Comparison of ENCODE assay signal across 23 cellular contexts in the genomic region with DNA sequence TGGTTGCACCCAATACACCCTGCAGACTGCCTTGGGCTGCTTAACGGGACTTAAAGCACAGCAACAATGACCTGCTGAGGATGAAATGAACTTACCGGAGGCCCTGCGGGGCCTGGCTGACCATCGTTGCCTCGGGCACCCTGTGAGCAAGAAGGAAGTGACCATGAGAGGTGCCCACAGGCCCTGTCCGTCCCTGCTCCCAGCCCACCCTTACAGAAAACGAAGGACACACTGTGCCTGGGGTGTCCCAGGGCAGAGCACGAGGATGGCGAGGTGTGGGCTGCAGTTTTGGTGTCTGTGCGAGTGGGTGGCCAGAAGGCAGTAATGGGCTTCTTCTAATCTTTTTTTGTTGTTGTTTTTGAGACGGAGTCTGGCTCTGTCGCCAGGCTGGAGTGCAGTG. TPM values are rescaled to one million over a fixed set of nuclear protein-coding genes. Genes with fewer than 3 reads are reported as not detected.
DNase-seq lines count a peak whose midpoint lies in the region; ATAC-seq, FAIRE-seq and TF ChIP-seq lines count a peak whose summit lies in the region.
"Had no signal": no experiment of that assay in that cellular context is flagged by ENCODE, and none has a peak within 500 bp of the region (broad histone marks: within the 10 kb centered on the region; RNA-seq: fewer than 3 reads in every experiment).

No MANE protein-coding gene starts in this region.

- H3K9me2 ChIP-seq in Loucy (replicated peaks; ENCODE audit: low read depth, low read length) = no peaks in the 10 kb centered on the region

- H3K9me3 ChIP-seq in Loucy (ENCODE audit: insufficient read depth, low read depth, low read length) (no peaks in the 10 kb centered on the region), GM12878 (replicated peaks; ENCODE audit: control insufficient read depth, insufficient read depth, low read length) (no peaks in the 10 kb centered on the region)
- H3K9me3 ChIP-seq: breast epithelium, right lobe of liver, upper lobe of right lung had no signal

- RAD21 ChIA-PET in GM12878 (lab: Charles Lee; ENCODE audit: unreplicated experiment) = no interaction called here

- peaks cover 65% of the 10 kb centered on the region for H3K27me3 Mint-ChIP-seq in activated CD8-positive, alpha-beta memory T cell treated with anti-CD3 and anti-CD28 coated beads, Interleukin-2, amount 10 ng/mL, durations not matched to agents 7 days and 5 days

- intact Hi-C loops in GM12878 (cut with micrococcal nuclease; ENCODE audit: unreplicated experiment) = no loop called here
- intact Hi-C loops in sciatic nerve (cut with DNase I) = no loop called here

- H3K4me1 Mint-ChIP-seq in activated CD8-positive, alpha-beta memory T cell treated with anti-CD3 and anti-CD28 coated beads, Interleukin-2, amount 10 ng/mL, durations not matched to agents 7 days and 5 days = peaks cover 26% of the 10 kb centered on the region

- H3K36me3 Mint-ChIP-seq in activated CD8-positive, alpha-beta memory T cell treated with anti-CD3 and anti-CD28 coated beads, Interleukin-2, amount 10 ng/mL, durations not matched to agents 7 days and 5 days = no peaks in the 10 kb centered on the region
- H3K36me3 Mint-ChIP-seq: WTC11 had no signal

- no peak for DNase-seq in activated CD8-positive, alpha-beta memory T cell treated with anti-CD3 and anti-CD28 coated beads, Interleukin-2, amount 10 ng/mL, durations not matched to agents 7 days and 5 days
- no peak for DNase-seq in activated CD8-positive, alpha-beta memory T cell treated with anti-CD3 and anti-CD28 coated beads for 24 hours
- DNase-seq in GM12878 (ENCODE audit: low read depth, low spot score) (no peak), sciatic nerve (ENCODE audit: low spot score) (peak; percentile 36), NCI-H2227 treated with DMSO at 0.1 percent for 48 hours (lab: John Stamatoyannopoulos, UW) (no peak), kidney glomerular epithelial cell (lab: John Stamatoyannopoulos, UW) (no peak)
- DNase-seq in stimulated activated naive CD8-positive, alpha-beta T cell treated with anti-CD3 and anti-CD28 coated beads, Interleukin-15, Interleukin-2, amounts not matched to agents 100 U/mL and 50 U/mL, for 24 hours = no peak
- DNase-seq: amygdala, foreskin keratinocyte, NCI-H1417 treated with DMSO at 0.1 percent for 48 hours, NCI-H2081 treated with DMSO at 0.1 percent for 48 hours, NCI-H446, right lobe of liver, T1000, upper lobe of right lung had no signal

- TF ChIP-seq POLR2A in GM12878 (IDR thresholded peaks at IDR 0.05; ENCODE audit: low read depth, low read length) = no peak

- FAIRE-seq in GM12878 (lab: Jason Lieb, UNC) = no peak
- FAIRE-seq: A204.1, colon had no signal

- no peak for TF ChIP-seq RAD21 in GM12878 (IDR thresholded peaks at IDR 0.05; ENCODE audit: insufficient read depth, low read depth, low read length)

- H3K4me2 ChIP-seq in Loucy (ENCODE audit: low read depth, low read length, poor library complexity, severe bottlenecking) (peak overlapping the region; percentile 49), GM12878 (ENCODE audit: control insufficient read depth, insufficient read depth) (0 out of 2 replicates have a peak overlapping the region, but pooled peaks have one; percentile 19)

- H3K36me3 ChIP-seq in Loucy (ENCODE audit: insufficient read depth, low read length) (peaks cover 44% of the 10 kb centered on the region; the same call in 1 of the 2 replicates), GM12878 (ENCODE audit: control insufficient read depth in 2 of 2, insufficient read depth in 2 of 2, low read length in 1 of 2) (no peaks in the 10 kb centered on the region)
- H3K36me3 ChIP-seq: breast epithelium, right lobe of liver, upper lobe of right lung had no signal

- TF ChIP-seq CTCF in Loucy (conservative IDR thresholded peaks at IDR 0.05; ENCODE audit: low read length) = no peak
- no peak for TF ChIP-seq CTCF in GM12878 (IDR thresholded peaks at IDR 0.05 in 2 of 3, conservative IDR thresholded peaks at IDR 0.05 in 1 of 3; ENCODE audit: control insufficient read depth in 2 of 3, extremely low read depth in 1 of 3, insufficient read depth in 1 of 3, low read depth in 3 of 3, low read length in 3 of 3)

- no peak for TF ChIP-seq EP300 in GM12878 (IDR thresholded peaks at IDR 0.05; ENCODE audit: borderline replicate concordance in 1 of 2, control insufficient read depth in 1 of 2, low read depth in 2 of 2, low read length in 2 of 2)

- H4K20me1 ChIP-seq in Loucy (ENCODE audit: insufficient read depth, low read length, poor library complexity, severe bottlenecking) (no peaks in the 10 kb centered on the region), GM12878 (ENCODE audit: control insufficient read depth, insufficient read depth) (no peaks in the 10 kb centered on the region)

- no TSS peak for BruUV-seq in GM12878 (replicated peaks; lab: Mats Ljungman, UMichigan)

- H3K79me2 ChIP-seq in Loucy (ENCODE audit: insufficient read depth, low read length) = no peaks in the 10 kb centered on the region
- H3K79me2 ChIP-seq in GM12878 (ENCODE audit: control insufficient read depth, insufficient read depth, low read length) = no peaks in the 10 kb centered on the region

- WGBS in GM12878 (ENCODE audit: insufficient coverage, insufficient replicate concordance, low lambda C conversion rate, missing lambda C conversion rate) = 78% methylated on average over 12 of the region's 12 CpGs

- POLR2A ChIA-PET in GM12878 (lab: Charles Lee) = no interaction called here

- no peaks in the 10 kb centered on the region for H3K9me3 Mint-ChIP-seq in activated CD8-positive, alpha-beta memory T cell treated with anti-CD3 and anti-CD28 coated beads, Interleukin-2, amount 10 ng/mL, durations not matched to agents 7 days and 5 days (ENCODE audit: low read depth)
- H3K9me3 Mint-ChIP-seq: WTC11 had no signal

- no peak overlapping the region for H3K9ac ChIP-seq in Loucy (ENCODE audit: low read depth, low read length, poor library complexity, severe bottlenecking)
- no peak overlapping the region for H3K9ac ChIP-seq in GM12878 (ENCODE audit: control insufficient read depth, insufficient read depth, low read length)

- H3K4me3 Mint-ChIP-seq in activated CD8-positive, alpha-beta memory T cell treated with anti-CD3 and anti-CD28 coated beads, Interleukin-2, amount 10 ng/mL, durations not matched to agents 7 days and 5 days = no peak overlapping the region
- H3K4me3 Mint-ChIP-seq: WTC11 had no signal

- H2AFZ ChIP-seq in Loucy (ENCODE audit: low read length) (no peak overlapping the region), GM12878 (ENCODE audit: control insufficient read depth, low read depth, low read length) (no peak overlapping the region)

- H3K27me3 ChIP-seq in Loucy (ENCODE audit: insufficient read depth, low read length, poor library complexity, severe bottlenecking) (no peaks in the 10 kb centered on the region), GM12878 (replicated peaks in 1 of 2; ENCODE audit: control insufficient read depth in 2 of 2, insufficient read depth in 2 of 2, low read length in 1 of 2) (peaks cover 0 to 3% of the 10 kb centered on the region in 2 experiments; a peak in 3 of 4 replicates)
- H3K27me3 ChIP-seq: breast epithelium, right lobe of liver, upper lobe of right lung had no signal

- CTCF ChIA-PET in activated CD8-positive, alpha-beta memory T cell treated with anti-CD3 and anti-CD28 coated beads, Interleukin-2, amount 10 ng/mL, durations not matched to agents 7 days and 5 days (lab: Charles Lee) = interaction anchor here (1.0 to 3.7 kb wide), 6 partner anchors 27 to 208 kb away, joined by 3 to 24 read pairs (median 4); a partner anchor contains a TSS
- CTCF ChIA-PET in GM12878 (lab: Yijun Ruan, JAX) = interaction anchor here (1.0 kb wide), 1 partner anchor 629 kb away, joined by 3 read pairs; no protein-coding TSS in a partner anchor

- no peaks in the 10 kb centered on the region for H3F3A ChIP-seq in Loucy (ENCODE audit: low read depth)

- H3K4me3 ChIP-seq in Loucy (ENCODE audit: low read length, poor library complexity, severe bottlenecking) (no peak overlapping the region), GM12878 (no peak overlapping the region)
- H3K4me3 ChIP-seq: breast epithelium, right lobe of liver, upper lobe of right lung had no signal

- peak; percentile 2 for ATAC-seq in activated CD8-positive, alpha-beta memory T cell treated with anti-CD3 and anti-CD28 coated beads, Interleukin-2, amount 10 ng/mL, durations not matched to agents 7 days and 5 days
- no peak for ATAC-seq in GM12878
- ATAC-seq in sciatic nerve = no peak
- ATAC-seq in stimulated activated naive CD8-positive, alpha-beta T cell treated with anti-CD3 and anti-CD28 coated beads, Interleukin-15, Interleukin-2, amounts not matched to agents 100 U/mL and 50 U/mL, for 24 hours = no peak
- ATAC-seq: foreskin keratinocyte, Right ventricle myocardium inferior, upper lobe of right lung had no signal

- in situ Hi-C loops in GM12878 (cut with MboI) = no loop called here

- H3K4me1 ChIP-seq in Loucy (ENCODE audit: insufficient read depth, low read length, poor library complexity, severe bottlenecking) = peaks cover 27% of the 10 kb centered on the region
- peaks cover 14% of the 10 kb centered on the region for H3K4me1 ChIP-seq in GM12878 (ENCODE audit: control insufficient read depth, insufficient read depth, low read length)
- H3K4me1 ChIP-seq: breast epithelium, foreskin keratinocyte, right lobe of liver, upper lobe of right lung had no signal

- SMC1A ChIA-PET in GM12878 (lab: Charles Lee; ENCODE audit: uncharacterized antibody, unreplicated experiment) = interaction anchor here (1.0 kb wide), 1 partner anchor 16 kb away, joined by 3 read pairs; no protein-coding TSS in a partner anchor

- no peak overlapping the region for H3K27ac ChIP-seq in GM12878 (ENCODE audit: control insufficient read depth, insufficient read depth)
- H3K27ac ChIP-seq: breast epithelium, foreskin keratinocyte, right lobe of liver, upper lobe of right lung had no signal

- H3K27ac Mint-ChIP-seq in activated CD8-positive, alpha-beta memory T cell treated with anti-CD3 and anti-CD28 coated beads, Interleukin-2, amount 10 ng/mL, durations not matched to agents 7 days and 5 days = peak overlapping the region; percentile 86
- H3K27ac Mint-ChIP-seq: WTC11 had no signal

RNA-seq across cellular contexts. Expression of a gene that starts 14.6 kb away (rescaled TPM):
- under 1 TPM in 1 of 2 experiments, not detected in 1; 0.33 TPM for total RNA-seq in activated CD8-positive, alpha-beta memory T cell treated with anti-CD3 and anti-CD28 coated beads, Interleukin-2, amount 10 ng/mL, durations not matched to agents 7 days and 5 days
- not detected in 2 replicates for total RNA-seq in GM12878 (2013; cell fraction: nucleolus; rRNA removed)
- total RNA-seq in GM12878 (2014; rRNA removed) (0.27 and 0.28 TPM in 2 replicates), GM12878 (2014; rRNA removed; fragmentation: Illumina TruSeq; extraction: Trizol) (0.09 and 0.13 TPM in 2 replicates), GM12878 (2021) (0.66 and 0.67 TPM in 2 replicates), sciatic nerve (not detected)
- 0.12 TPM for polyA plus RNA-seq in GM12878 (2011; ENCODE audit: low read depth)
- polyA plus RNA-seq in GM12878 (2011; rRNA removed) (not detected in 2 replicates), GM12878 (2014; fragmentation: Illumina TruSeq; extraction: Trizol) (0.12 and 0.25 TPM in 2 replicates), GM12878 (2014; fragmentation: Nextera tagmentation; extraction: Ambion mirVana) (under 1 TPM; 0.06 to 0.09 TPM), GM12878 (2014; rRNA removed) (0.33 and 0.65 TPM in 2 replicates), GM12878 (2016; fragmentation: Nextera tagmentation; extraction: Ambion mirVana) (under 1 TPM; 0.19 TPM)
- 0.02 TPM in 1 of 2 replicates, not detected in the other for polyA plus RNA-seq in GM12878 (2011; cell fraction: cytosol; rRNA removed)
- polyA plus RNA-seq in GM12878 (2011; cell fraction: nucleus; rRNA removed) = 0.07 and 0.13 TPM in 2 replicates
- polyA plus RNA-seq in GM12878 (2012) = 0.12 and 0.13 TPM in 2 replicates
- polyA minus RNA-seq in GM12878 (2011; rRNA and poly(A)+ RNA removed) = not detected in 2 replicates
- polyA minus RNA-seq in GM12878 (2011; cell fraction: cytosol; rRNA and poly(A)+ RNA removed) = not detected in 2 replicates
- not detected in 2 replicates for polyA minus RNA-seq in GM12878 (2011; cell fraction: nucleus; rRNA and poly(A)+ RNA removed)
- total RNA-seq: esophagus mucosa, right lobe of liver, Right ventricle myocardium inferior, subcutaneous adipose tissue, upper lobe of right lung had no signal

RNA-seq across cellular contexts. Expression of a gene that starts 26.3 kb away (rescaled TPM):
- 100 to 1,000 TPM; 162 to 174 TPM for total RNA-seq in activated CD8-positive, alpha-beta memory T cell treated with anti-CD3 and anti-CD28 coated beads, Interleukin-2, amount 10 ng/mL, durations not matched to agents 7 days and 5 days
- total RNA-seq in GM12878 (2013; cell fraction: nucleolus; rRNA removed) = 105 and 120 TPM in 2 replicates
- total RNA-seq in GM12878 (2014; rRNA removed) (106 TPM in 2 replicates), GM12878 (2014; rRNA removed; fragmentation: Illumina TruSeq; extraction: Trizol) (97.4 and 101 TPM in 2 replicates), GM12878 (2021) (90.2 and 93.1 TPM in 2 replicates), sciatic nerve (47.9 TPM)
- polyA plus RNA-seq in GM12878 (2011; ENCODE audit: low read depth) = 102 TPM
- polyA plus RNA-seq in GM12878 (2011; rRNA removed) (215 and 280 TPM in 2 replicates), GM12878 (2014; fragmentation: Illumina TruSeq; extraction: Trizol) (142 and 144 TPM in 2 replicates), GM12878 (2014; fragmentation: Nextera tagmentation; extraction: Ambion mirVana) (100 to 1,000 TPM; 190 to 236 TPM), GM12878 (2014; rRNA removed) (114 and 130 TPM in 2 replicates), GM12878 (2016; fragmentation: Nextera tagmentation; extraction: Ambion mirVana) (100 to 1,000 TPM; 177 to 179 TPM)
- polyA plus RNA-seq in GM12878 (2011; cell fraction: cytosol; rRNA removed) = 220 and 225 TPM in 2 replicates
- polyA plus RNA-seq in GM12878 (2011; cell fraction: nucleus; rRNA removed) = 244 and 345 TPM in 2 replicates
- polyA plus RNA-seq in GM12878 (2012) = 77.6 and 88.3 TPM in 2 replicates
- polyA minus RNA-seq in GM12878 (2011; rRNA and poly(A)+ RNA removed) = 226 and 281 TPM in 2 replicates
- polyA minus RNA-seq in GM12878 (2011; cell fraction: cytosol; rRNA and poly(A)+ RNA removed) = 35.0 and 56.6 TPM in 2 replicates
- 128 and 153 TPM in 2 replicates for polyA minus RNA-seq in GM12878 (2011; cell fraction: nucleus; rRNA and poly(A)+ RNA removed)
